9 cellular contexts compared by ENCODE assay signal in genomic region chr14:66401447-66402095, GRCh38.
A peak's percentile ranks its signal among the peaks of the same experiment; 100 is the strongest.
DNase-seq lines count a peak whose midpoint lies in the region; ATAC-seq and TF ChIP-seq lines count a peak whose summit lies in the region.
"Had no signal": no experiment of that assay in that cellular context is flagged by ENCODE, and none has a peak within 500 bp of the region (broad histone marks: within the 10 kb centered on the region; RNA-seq: fewer than 3 reads in every experiment).

No MANE protein-coding gene starts in this region.

- peaks cover 0 to 18% of the 10 kb centered on the region in 2 donors for H3K4me1 ChIP-seq in gastrocnemius medialis

- H3K27me3 ChIP-seq in gastrocnemius medialis: no peaks in the 10 kb centered on the region

- no peak for TF ChIP-seq POLR2A in gastrocnemius medialis (IDR thresholded peaks at IDR 0.05)

- H3K9me3 Mint-ChIP-seq in activated T-cell treated with anti-CD3 and anti-CD28 coated beads, Interleukin-2, amount 50 U/mL, for 4 hours: no peaks in the 10 kb centered on the region

- ATAC-seq in gastrocnemius medialis (peak; percentile 39 to 67), HG02763 (IDR thresholded peaks at IDR 0.05; ENCODE audit: unreplicated experiment) (no peak)
- ATAC-seq in activated T-cell treated with anti-CD3 and anti-CD28 coated beads, Interleukin-2, amount 50 U/mL, for 4 hours: no peak

- intact Hi-C loops in gastrocnemius medialis (cut with DNase I; ENCODE audit: low total_unique reads): loop anchor here (2.0 to 10.0 kb wide), 2 partner anchors 163 to 345 kb away; no protein-coding TSS in a partner anchor

- H3K9me3 ChIP-seq in gastrocnemius medialis: no peaks in the 10 kb centered on the region

- H3K36me3 Mint-ChIP-seq in activated T-cell treated with anti-CD3 and anti-CD28 coated beads, Interleukin-2, amount 50 U/mL, for 4 hours (ENCODE audit: insufficient read depth): no peaks in the 10 kb centered on the region

- DNase-seq in DMS 273 (lab: John Stamatoyannopoulos, UW; ENCODE audit: unreplicated experiment): peak; percentile 64
- DNase-seq in DMS 273 treated with DMSO at 0.1 percent for 48 hours (lab: John Stamatoyannopoulos, UW): no peak
- peak; percentile 67 to 83 for DNase-seq in NCI-H524 (lab: John Stamatoyannopoulos, UW)
- no peak for DNase-seq in epithelial cell of proximal tubule (ENCODE audit: low read depth)
- DNase-seq in gastrocnemius medialis: no peak
- no peak for DNase-seq in activated T-cell treated with anti-CD3 and anti-CD28 coated beads, Interleukin-2, amount 50 U/mL, for 4 hours
- no peak for DNase-seq in stimulated activated CD4-positive, alpha-beta T cell treated with anti-CD3 and anti-CD28 coated beads, Interleukin-4, amount 100 ng/mL, for 24 hours
- DNase-seq: 8988T had no signal

- no peak overlapping the region for H3K4me3 ChIP-seq in epithelial cell of proximal tubule (ENCODE audit: low read depth, low read length)
- H3K4me3 ChIP-seq in gastrocnemius medialis: no peak overlapping the region

- TF ChIP-seq CTCF in epithelial cell of proximal tubule (conservative IDR thresholded peaks at IDR 0.05; ENCODE audit: low read depth, low read length): peak; percentile 85
- peak; percentile 31 to 50 (median 41) for TF ChIP-seq CTCF in gastrocnemius medialis (IDR thresholded peaks at IDR 0.05 in 4 of 5, conservative IDR thresholded peaks at IDR 0.05 in 1 of 5)

- H3K4me3 Mint-ChIP-seq in activated T-cell treated with anti-CD3 and anti-CD28 coated beads, Interleukin-2, amount 50 U/mL, for 4 hours: no peak overlapping the region

- H3K36me3 ChIP-seq in gastrocnemius medialis: no peaks in the 10 kb centered on the region

- in situ Hi-C loops in gastrocnemius medialis (cut with MboI; ENCODE audit: low sequenced_read_pairs in 4 of 4): no loop called here

- no peaks in the 10 kb centered on the region for H3K27me3 Mint-ChIP-seq in activated T-cell treated with anti-CD3 and anti-CD28 coated beads, Interleukin-2, amount 50 U/mL, for 4 hours (ENCODE audit: low read depth)

- no peak overlapping the region for H3K27ac ChIP-seq in gastrocnemius medialis

- peaks cover 5% of the 10 kb centered on the region for H3K4me1 Mint-ChIP-seq in activated T-cell treated with anti-CD3 and anti-CD28 coated beads, Interleukin-2, amount 50 U/mL, for 4 hours (ENCODE audit: low read depth)

Comparison
In these comparisons a context has a peak if more than half of its experiments do, and no peak if none do; other contexts are left out.
1. DNase-seq: peak in DMS 273 (single experiment) and NCI-H524 (2 of 2); none in DMS 273 treated with DMSO at 0.1 percent for 48 hours (single experiment), epithelial cell of proximal tubule (single experiment), gastrocnemius medialis (0 of 2), activated T-cell treated with anti-CD3 and anti-CD28 coated beads, Interleukin-2, amount 50 U/mL, for 4 hours (single experiment) and stimulated activated CD4-positive, alpha-beta T cell treated with anti-CD3 and anti-CD28 coated beads, Interleukin-4, amount 100 ng/mL, for 24 hours (single experiment).
2. ATAC-seq: peak in gastrocnemius medialis (2 of 2); none in HG02763 (single experiment) and activated T-cell treated with anti-CD3 and anti-CD28 coated beads, Interleukin-2, amount 50 U/mL, for 4 hours (0 of 2).